27 cellular contexts compared by ENCODE assay signal in genomic region chr2:153474407-153474806, GRCh38.
A peak's percentile ranks its signal among the peaks of the same experiment; 100 is the strongest.
DNase-seq lines count a peak whose midpoint lies in the region; ATAC-seq and TF ChIP-seq lines count a peak whose summit lies in the region.
"Had no signal": no experiment of that assay in that cellular context is flagged by ENCODE, and none has a peak within 500 bp of the region (broad histone marks: within the 10 kb centered on the region; RNA-seq: fewer than 3 reads in every experiment).

No MANE protein-coding gene starts in this region.

- no peak overlapping the region for H3K9ac ChIP-seq in MM.1S (ENCODE audit: low read length)

- no peak overlapping the region for H2AFZ ChIP-seq in MM.1S (ENCODE audit: low read length)

- H3F3A ChIP-seq in MM.1S (ENCODE audit: insufficient read depth, low read length) = no peaks in the 10 kb centered on the region

- ATAC-seq in HG02885 (IDR thresholded peaks at IDR 0.05; ENCODE audit: poor library complexity, unreplicated experiment) = peak; percentile 21
- ATAC-seq: activated naive CD4-positive, alpha-beta T cell treated with anti-CD3 and anti-CD28 coated beads, Interleukin-2, amount 50 U/mL, for 72 hours had no signal

- H3K4me3 ChIP-seq in WERI-Rb-1 (ENCODE audit: low read depth, low read length) (no peak overlapping the region), MM.1S (ENCODE audit: low read length) (no peak overlapping the region)
- H3K4me3 ChIP-seq: ascending aorta, tibial artery had no signal

- peaks cover 3% of the 10 kb centered on the region for H3K36me3 Mint-ChIP-seq in activated naive CD4-positive, alpha-beta T cell treated with anti-CD3 and anti-CD28 coated beads, Interleukin-2, amount 10 ng/mL, durations not matched to agents 7 days and 5 days
- H3K36me3 Mint-ChIP-seq: CD4-positive, CD25-positive, alpha-beta regulatory T cell had no signal

- H3K27ac Mint-ChIP-seq in activated naive CD4-positive, alpha-beta T cell treated with anti-CD3 and anti-CD28 coated beads, Interleukin-2, amount 10 ng/mL, durations not matched to agents 7 days and 5 days = no peak overlapping the region
- H3K27ac Mint-ChIP-seq: activated CD4-positive, alpha-beta T cell treated with anti-CD3 and anti-CD28 coated beads, Interleukin-2, amount 10 ng/mL, durations not matched to agents 24 days and 14 days; activated naive CD4-positive, alpha-beta T cell treated with anti-CD3 and anti-CD28 coated beads, Interleukin-2, amount 50 U/mL, for 72 hours; activated T-helper 1 cell treated with anti-CD3 and anti-CD28 coated beads, Interleukin-12 subunit alpha, Interleukin-12 subunit beta, Interleukin-2, Interleukin-4 antibody, amounts not matched to agents 30 ng/mL and 10 ng/mL and 1 ng/mL, durations not matched to agents 14 hours and 24 hours and 36 hours; CD4-positive, CD25-positive, alpha-beta regulatory T cell; dendritic cell treated with granulocyte-macrophage colony-stimulating factor and Interleukin-4, amounts not matched to agents 40 ng/mL and 50 ng/mL, for 4 days; HFFc6; stimulated activated naive CD8-positive, alpha-beta T cell treated with anti-CD3 and anti-CD28 coated beads, Interleukin-15, Interleukin-2, amounts not matched to agents 100 ng/mL and 50 ng/mL, for 24 hours had no signal

- H3K9me2 ChIP-seq in MM.1S (replicated peaks; ENCODE audit: insufficient read depth, low read length) = no peaks in the 10 kb centered on the region

- H3K9me3 ChIP-seq in WERI-Rb-1 (ENCODE audit: severe bottlenecking) (no peaks in the 10 kb centered on the region), MM.1S (replicated peaks; ENCODE audit: insufficient read depth, low read length) (no peaks in the 10 kb centered on the region)
- H3K9me3 ChIP-seq: ascending aorta, tibial artery had no signal

- H3K27me3 ChIP-seq in WERI-Rb-1 (ENCODE audit: insufficient read depth, low read depth, severe bottlenecking) (peaks cover 43% of the 10 kb centered on the region), MM.1S (replicated peaks; ENCODE audit: insufficient read depth, low read length) (no peaks in the 10 kb centered on the region)
- H3K27me3 ChIP-seq: ascending aorta had no signal

- H4K20me1 ChIP-seq in MM.1S (ENCODE audit: insufficient read depth, low read length) = no peaks in the 10 kb centered on the region

- no peaks in the 10 kb centered on the region for H3K4me1 ChIP-seq in MM.1S (ENCODE audit: low read length)

- peaks cover 49% of the 10 kb centered on the region for H3K27me3 Mint-ChIP-seq in activated naive CD4-positive, alpha-beta T cell treated with anti-CD3 and anti-CD28 coated beads, Interleukin-2, amount 10 ng/mL, durations not matched to agents 7 days and 5 days

- H3K4me1 Mint-ChIP-seq in activated naive CD4-positive, alpha-beta T cell treated with anti-CD3 and anti-CD28 coated beads, Interleukin-2, amount 10 ng/mL, durations not matched to agents 7 days and 5 days = peaks cover 11% of the 10 kb centered on the region

- H3K9me3 Mint-ChIP-seq in activated naive CD4-positive, alpha-beta T cell treated with anti-CD3 and anti-CD28 coated beads, Interleukin-2, amount 10 ng/mL, durations not matched to agents 7 days and 5 days = no peaks in the 10 kb centered on the region
- H3K9me3 Mint-ChIP-seq: activated CD4-positive, alpha-beta T cell treated with anti-CD3 and anti-CD28 coated beads, Interleukin-2, amount 10 ng/mL, durations not matched to agents 24 days and 14 days; activated naive CD4-positive, alpha-beta T cell treated with anti-CD3 and anti-CD28 coated beads, Interleukin-2, amount 50 U/mL, for 72 hours; activated T-helper 1 cell treated with anti-CD3 and anti-CD28 coated beads, Interleukin-12 subunit alpha, Interleukin-12 subunit beta, Interleukin-2, Interleukin-4 antibody, amounts not matched to agents 30 ng/mL and 10 ng/mL and 1 ng/mL, durations not matched to agents 14 hours and 24 hours and 36 hours; dendritic cell treated with granulocyte-macrophage colony-stimulating factor and Interleukin-4, amounts not matched to agents 40 ng/mL and 50 ng/mL, for 4 days; HFFc6; stimulated activated naive CD8-positive, alpha-beta T cell treated with anti-CD3 and anti-CD28 coated beads, Interleukin-15, Interleukin-2, amounts not matched to agents 100 ng/mL and 50 ng/mL, for 24 hours had no signal

- no peak overlapping the region for H3K4me3 Mint-ChIP-seq in activated naive CD4-positive, alpha-beta T cell treated with anti-CD3 and anti-CD28 coated beads, Interleukin-2, amount 10 ng/mL, durations not matched to agents 7 days and 5 days
- H3K4me3 Mint-ChIP-seq: activated CD4-positive, alpha-beta T cell treated with anti-CD3 and anti-CD28 coated beads, Interleukin-2, amount 10 ng/mL, durations not matched to agents 24 days and 14 days; activated T-helper 1 cell treated with anti-CD3 and anti-CD28 coated beads, Interleukin-12 subunit alpha, Interleukin-12 subunit beta, Interleukin-2, Interleukin-4 antibody, amounts not matched to agents 30 ng/mL and 10 ng/mL and 1 ng/mL, durations not matched to agents 14 hours and 24 hours and 36 hours; CD4-positive, CD25-positive, alpha-beta regulatory T cell; dendritic cell treated with granulocyte-macrophage colony-stimulating factor and Interleukin-4, amounts not matched to agents 40 ng/mL and 50 ng/mL, for 4 days; HFFc6; stimulated activated naive CD8-positive, alpha-beta T cell treated with anti-CD3 and anti-CD28 coated beads, Interleukin-15, Interleukin-2, amounts not matched to agents 100 ng/mL and 50 ng/mL, for 24 hours had no signal

- H3K27ac ChIP-seq in WERI-Rb-1 (no peak overlapping the region), MM.1S (ENCODE audit: low read length) (no peak overlapping the region)
- H3K27ac ChIP-seq: ascending aorta, tibial artery, VCaP had no signal

- CTCF ChIA-PET in activated naive CD4-positive, alpha-beta T cell treated with anti-CD3 and anti-CD28 coated beads, Interleukin-2, amount 10 ng/mL, durations not matched to agents 7 days and 5 days (lab: Charles Lee) = no interaction called here

- DNase-seq in NCI-H524 (lab: John Stamatoyannopoulos, UW) (peak; percentile 87 to 97), WERI-Rb-1 (peak; percentile 77), superior temporal gyrus (ENCODE audit: extremely low spot score) (peak; percentile 21), GM20000 (ENCODE audit: low spot score) (no peak), MM.1S (no peak)
- DNase-seq in activated naive CD4-positive, alpha-beta T cell treated with anti-CD3 and anti-CD28 coated beads, Interleukin-2, amount 10 ng/mL, durations not matched to agents 7 days and 5 days = no peak
- DNase-seq: activated CD4-positive, alpha-beta T cell treated with anti-CD3 and anti-CD28 coated beads, Interleukin-2, amount 10 ng/mL, durations not matched to agents 24 days and 14 days; caudate nucleus; CD4-positive, CD25-positive, alpha-beta regulatory T cell; DMS 273 treated with DMSO at 0.1 percent for 48 hours; HFFc6; KBM-7; kidney glomerular epithelial cell; NCI-H1092; NCI-H1930; NCI-H345; NK-92 treated with Interleukin-12 subunit alpha and Interleukin-12 subunit beta, amount 100 ng/mL, for 24 hours; stimulated activated CD4-positive, alpha-beta T cell treated with anti-CD3 and anti-CD28 coated beads, Interleukin-15, amount 100 ng/mL, for 24 hours; T-helper 2 cell; tibial artery had no signal

- H3K36me3 ChIP-seq in WERI-Rb-1 (no peaks in the 10 kb centered on the region), MM.1S (replicated peaks; ENCODE audit: insufficient read depth, low read length) (no peaks in the 10 kb centered on the region)
- H3K36me3 ChIP-seq: ascending aorta, tibial artery had no signal

- TF ChIP-seq CTCF in WERI-Rb-1 (IDR thresholded peaks at IDR 0.05; ENCODE audit: low read depth, low read length) (no peak), GM20000 (IDR thresholded peaks at IDR 0.05; ENCODE audit: extremely low read depth, missing control alignments) (no peak), MM.1S (IDR thresholded peaks at IDR 0.05; ENCODE audit: low read length) (no peak)

- H3K4me2 ChIP-seq in MM.1S (ENCODE audit: low read depth, low read length) = no peak overlapping the region

- H3K79me2 ChIP-seq in MM.1S (ENCODE audit: low read length) = no peaks in the 10 kb centered on the region

Comparison
In these comparisons a context has a peak if more than half of its experiments do, and no peak if none do; other contexts are left out.
1. DNase-seq: peak in NCI-H524 (2 of 2), WERI-Rb-1 (single experiment) and superior temporal gyrus (single experiment); none in GM20000 (single experiment), activated naive CD4-positive, alpha-beta T cell treated with anti-CD3 and anti-CD28 coated beads, Interleukin-2, amount 10 ng/mL, durations not matched to agents 7 days and 5 days (single experiment) and MM.1S (single experiment).